Comparison of ENCODE assay signal across 8 cellular contexts in the genomic region with DNA sequence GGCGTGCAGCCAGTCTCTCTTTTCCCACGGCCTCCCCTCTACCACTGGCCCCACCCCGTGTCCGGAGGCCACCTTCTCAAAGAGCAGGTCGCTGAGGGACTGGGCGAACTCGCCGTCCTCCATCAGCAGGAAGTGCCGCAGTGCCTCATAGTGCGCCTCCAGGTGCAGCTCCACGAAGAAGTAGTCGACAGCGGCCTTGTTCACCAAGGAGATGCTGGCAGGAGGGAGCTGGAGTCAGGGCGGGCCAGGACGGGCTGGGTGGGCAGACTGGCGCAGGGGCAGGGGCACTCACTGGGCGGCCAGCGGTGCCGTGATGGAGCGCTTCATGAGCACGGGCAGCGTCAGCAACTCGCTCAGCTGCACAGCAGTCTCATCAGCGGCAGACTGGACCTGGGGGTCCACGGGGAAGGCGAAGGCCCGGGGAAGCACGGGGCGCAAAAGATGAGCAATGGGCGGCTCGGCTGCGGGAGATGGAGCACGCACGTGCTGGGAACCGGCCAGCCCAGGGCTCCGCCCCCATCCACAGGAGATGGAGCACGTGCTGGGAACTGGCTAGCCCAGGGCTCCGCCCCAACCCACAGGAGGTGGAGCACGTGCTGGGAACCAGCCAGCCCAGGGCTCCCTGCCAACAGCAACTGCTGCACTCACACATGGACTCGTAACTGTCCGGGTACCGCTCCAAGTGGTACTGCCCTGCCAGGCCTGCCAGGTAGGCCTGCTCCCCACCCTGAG. TPM values are rescaled to one million over a fixed set of nuclear protein-coding genes. Genes with fewer than 3 reads are reported as not detected.
A peak's percentile ranks its signal among the peaks of the same experiment; 100 is the strongest.
DNase-seq lines count a peak whose midpoint lies in the region; ATAC-seq and TF ChIP-seq lines count a peak whose summit lies in the region.

No MANE protein-coding gene starts in this region.

- no CpG with 5 or more reads among the region's 42 CpGs for WGBS in H9 (ENCODE audit: extremely low coverage, insufficient read length, low lambda C conversion rate)

- H2BK12ac ChIP-seq in H9 (ENCODE audit: insufficient read length, low read depth, low read length) = no peak overlapping the region

- no peaks in the 10 kb centered on the region for H3K23me2 ChIP-seq in H9 (ENCODE audit: insufficient read length, low read depth, low read length, poor library complexity, severe bottlenecking)

- H3K36me3 Mint-ChIP-seq in H9 (ENCODE audit: insufficient read depth in 1 of 3, low read depth in 3 of 3) = peaks cover 20 to 79% (median 66%) of the 10 kb centered on the region in 3 experiments

- H3K36me3 ChIP-seq in osteoblast (ENCODE audit: insufficient read depth, low read length) = peaks cover 64% of the 10 kb centered on the region

- no peak overlapping the region for H3K4me3 Mint-ChIP-seq in H9

- H3K27ac ChIP-seq in H9 (ENCODE audit: insufficient read length, low read depth, low read length) (no peak overlapping the region), epithelial cell of prostate (no peak overlapping the region), osteoblast (ENCODE audit: low read depth, low read length) (no peak overlapping the region)

- H3K14ac ChIP-seq in H9 (ENCODE audit: insufficient read depth, low read length) = no peak overlapping the region

- H2BK15ac ChIP-seq in H9 (ENCODE audit: low read depth, low read length) = no peak overlapping the region

- no peak overlapping the region for H3K18ac ChIP-seq in H9 (ENCODE audit: insufficient read length, low read depth, low read length)

- H3T11ph ChIP-seq in H9 (ENCODE audit: low read length) = no peak overlapping the region

- H3K27me3 ChIP-seq in H9 (ENCODE audit: insufficient read depth, low read length) (no peaks in the 10 kb centered on the region), osteoblast (ENCODE audit: insufficient read depth, low read length) (no peaks in the 10 kb centered on the region)

- no peak overlapping the region for H4K5ac ChIP-seq in H9 (ENCODE audit: insufficient read length, low read depth, low read length)

- 0 out of 2 replicates have a peak, but pooled peaks cover 3% of the 10 kb centered on the region for H3K79me2 ChIP-seq in H9 (ENCODE audit: insufficient read depth, low read length)
- H3K79me2 ChIP-seq in osteoblast (ENCODE audit: insufficient read depth, low read length) = peaks cover 10% of the 10 kb centered on the region

- no peak overlapping the region for H2AFZ ChIP-seq in H9 (ENCODE audit: low read length)
- H2AFZ ChIP-seq in osteoblast (ENCODE audit: low read length) = no peak overlapping the region

- H2BK5ac ChIP-seq in H9 (ENCODE audit: insufficient read length, low read length) = no peak overlapping the region

- no peak overlapping the region for H3K56ac ChIP-seq in H9 (ENCODE audit: insufficient read length, low read depth, low read length)

- H3K27ac Mint-ChIP-seq in H9 = peak overlapping the region in 1 of 3 experiments; percentile 81; a peak in 2 of 7 replicates

- no peak overlapping the region for H2AK5ac ChIP-seq in H9 (ENCODE audit: insufficient read length, low read length)

- ATAC-seq in GM18511 (IDR thresholded peaks at IDR 0.05; ENCODE audit: unreplicated experiment) (no peak), GM18502 (IDR thresholded peaks at IDR 0.05; ENCODE audit: poor library complexity, unreplicated experiment) (no peak), GM18907 (IDR thresholded peaks at IDR 0.05; ENCODE audit: unreplicated experiment) (no peak)

- H3K4ac ChIP-seq in H9 (ENCODE audit: low read depth, low read length) = no peak overlapping the region

- H4K91ac ChIP-seq in H9 (ENCODE audit: insufficient read length, low read depth, low read length) = no peak overlapping the region

- H3K23ac ChIP-seq in H9 (ENCODE audit: insufficient read length, low read depth, low read length) = no peak overlapping the region

- no peak overlapping the region for H3K4me3 ChIP-seq in osteoblast (ENCODE audit: insufficient read depth, low read length)

- no peaks in the 10 kb centered on the region for H3K79me1 ChIP-seq in H9 (ENCODE audit: insufficient read depth, low read depth, low read length, poor library complexity, severe bottlenecking)

- no peak overlapping the region for H2BK20ac ChIP-seq in H9 (ENCODE audit: low read depth, low read length, poor library complexity, severe bottlenecking)

- H4K8ac ChIP-seq in H9 (replicated peaks; ENCODE audit: insufficient read length, low read depth, low read length) = no peak overlapping the region

- DNase-seq in H9 = peak; percentile 77
- peak; percentile 7 for DNase-seq in NCI-H774 (lab: John Stamatoyannopoulos, UW)
- DNase-seq in epithelial cell of prostate (ENCODE audit: low read depth, low spot score) = peak; percentile 33
- DNase-seq in osteoblast (ENCODE audit: insufficient read length, low spot score, missing footprints) = peak; percentile 96
- no peak for DNase-seq in GM20000 (ENCODE audit: low spot score)

- H3K9me3 ChIP-seq in H9 (ENCODE audit: control insufficient read depth, low read depth, low read length) (no peaks in the 10 kb centered on the region), osteoblast (ENCODE audit: low read depth, low read length) (no peaks in the 10 kb centered on the region)

- H3K4me2 ChIP-seq in H9 (ENCODE audit: insufficient read depth, insufficient read length, low read length) (no peak overlapping the region), osteoblast (ENCODE audit: insufficient read depth, low read length) (no peak overlapping the region)

- peaks cover 5 to 9% of the 10 kb centered on the region in 2 experiments for H3K4me1 Mint-ChIP-seq in H9

- H3K27me3 Mint-ChIP-seq in H9 (ENCODE audit: low read depth) = no peaks in the 10 kb centered on the region

- H3K4me1 ChIP-seq in H9 (ENCODE audit: insufficient read depth, low read length) (no peaks in the 10 kb centered on the region), osteoblast (ENCODE audit: insufficient read depth, low read length) (no peaks in the 10 kb centered on the region)

- TF ChIP-seq CTCF in H9 (conservative IDR thresholded peaks at IDR 0.05) (no peak), osteoblast (IDR thresholded peaks at IDR 0.05; ENCODE audit: extremely low read depth, low read depth, low read length) (no peak), GM20000 (IDR thresholded peaks at IDR 0.05; ENCODE audit: extremely low read depth, missing control alignments) (no peak)

- H4K20me1 ChIP-seq in H9 (ENCODE audit: control insufficient read depth, insufficient read depth, insufficient read length) (peaks cover 3% of the 10 kb centered on the region), osteoblast (ENCODE audit: insufficient read depth, low read length) (peaks cover 20% of the 10 kb centered on the region)

- no peak overlapping the region for H3K9ac ChIP-seq in H9 (ENCODE audit: extremely low read depth, insufficient read length, low read length)

- no peaks in the 10 kb centered on the region for H3K9me3 Mint-ChIP-seq in H9

- H2BK120ac ChIP-seq in H9 (ENCODE audit: low read depth, low read length, poor library complexity, severe bottlenecking) = no peak overlapping the region

RNA-seq across cellular contexts. Expression of a gene that starts 18.4 kb away (rescaled TPM):
- total RNA-seq in H9 (2021) (19.0 and 20.4 TPM in 2 replicates), osteoblast (13.0 and 15.6 TPM in 2 replicates)

RNA-seq across cellular contexts. Expression of a gene that starts 25.7 kb away (rescaled TPM):
- total RNA-seq in H9 (2021) (28.4 and 29.0 TPM in 2 replicates), osteoblast (26.5 and 28.2 TPM in 2 replicates)

RNA-seq across cellular contexts. Expression of a gene that starts 31.9 kb away (rescaled TPM):
- total RNA-seq in H9 (2021) = 41.1 and 45.0 TPM in 2 replicates
- total RNA-seq in osteoblast = 19.2 and 20.6 TPM in 2 replicates

RNA-seq across cellular contexts. Expression of a gene that starts 33.4 kb away (rescaled TPM):
- total RNA-seq in H9 (2021) (46.3 and 47.8 TPM in 2 replicates), osteoblast (13.6 and 13.8 TPM in 2 replicates)

RNA-seq across cellular contexts. Expression of a gene that starts 42.3 kb away (rescaled TPM):
- total RNA-seq in H9 (2021) = 31.3 and 32.3 TPM in 2 replicates
- 24.8 and 34.0 TPM in 2 replicates for total RNA-seq in osteoblast
